Comparison of ENCODE assay signal across 12 cellular contexts in genomic region chr17:76841776-76842405, GRCh38. TPM values are rescaled to one million over a fixed set of nuclear protein-coding genes. Genes with fewer than 3 reads are reported as not detected.
DNase-seq lines count a peak whose midpoint lies in the region; ATAC-seq and TF ChIP-seq lines count a peak whose summit lies in the region.
"Had no signal": no experiment of that assay in that cellular context is flagged by ENCODE, and none has a peak within 500 bp of the region (broad histone marks: within the 10 kb centered on the region; RNA-seq: fewer than 3 reads in every experiment).

No MANE protein-coding gene starts in this region.

- H3K4me1 ChIP-seq in Panc1 (ENCODE audit: control insufficient read depth, insufficient read depth, low read length): peaks cover 6% of the 10 kb centered on the region; the same call in 1 of the 2 replicates
- H3K4me1 ChIP-seq in iPS-15b (ENCODE audit: control insufficient read depth, insufficient read depth, low read length): peaks cover 10% of the 10 kb centered on the region

- H3K27me3 ChIP-seq in Panc1 (ENCODE audit: control insufficient read depth, insufficient read depth, low read length) (peaks cover 2% of the 10 kb centered on the region; the same call in 1 of the 2 replicates), iPS-15b (ENCODE audit: control insufficient read depth, insufficient read depth, low read length) (peaks cover 11% of the 10 kb centered on the region)

- peak overlapping the region; percentile 47 for H3K9ac ChIP-seq in iPS-15b (ENCODE audit: low read depth, low read length)
- H3K9ac ChIP-seq: parathyroid adenoma had no signal

- H3K9me3 ChIP-seq in Panc1 (ENCODE audit: control insufficient read depth, insufficient read depth, low read depth, low read length) (no peaks in the 10 kb centered on the region), iPS-15b (ENCODE audit: control insufficient read depth, insufficient read depth, low read length) (no peaks in the 10 kb centered on the region)

- no peaks in the 10 kb centered on the region for H3K36me3 ChIP-seq in Panc1 (ENCODE audit: control insufficient read depth, insufficient read depth, low read length)
- no peaks in the 10 kb centered on the region for H3K36me3 ChIP-seq in iPS-15b (ENCODE audit: control insufficient read depth, insufficient read depth, low read length)

- BruUV-seq in Panc1 (replicated peaks; lab: Mats Ljungman, UMichigan): no TSS peak

- CTCF ChIA-PET in Panc1 (lab: Charles Lee): interaction anchor here (0.6 to 0.7 kb wide), 5 partner anchors 26 to 268 kb away, joined by 3 to 13 read pairs (median 5); partner anchors contain the start of gene MGAT5B

- DNase-seq in COR-L47 (lab: John Stamatoyannopoulos, UW) (peak; percentile 80), NAMALWA (ENCODE audit: low spot score) (peak; percentile 47), Panc1 (ENCODE audit: low read depth, low spot score) (no peak), 8988T (no peak), GF-D8 (lab: John Stamatoyannopoulos, UW) (no peak)
- DNase-seq: activated CD4-positive, alpha-beta T cell treated with anti-CD3 and anti-CD28 coated beads, Interleukin-2, amount 50 U/mL, for 1 hour; AML-193 had no signal

- ATAC-seq in Panc1: peak; percentile 67
- no peak for ATAC-seq in GM21423 (IDR thresholded peaks at IDR 0.05; ENCODE audit: unreplicated experiment)
- ATAC-seq in HG03439 (IDR thresholded peaks at IDR 0.05; ENCODE audit: unreplicated experiment): no peak

- in situ Hi-C loops in Panc1 (cut with HindIII; ENCODE audit: low pct_unique_long_range_greater_than_20kb, low sequenced_read_pairs): no loop called here

- H3K4me3 ChIP-seq in Panc1 (ENCODE audit: low read depth in 2 of 2, low read length in 2 of 2): no peak overlapping the region
- peak overlapping the region; percentile 75 for H3K4me3 ChIP-seq in iPS-15b (ENCODE audit: low read depth, low read length)
- H3K4me3 ChIP-seq: lung had no signal

- no peak overlapping the region for H3K27ac ChIP-seq in Panc1 (ENCODE audit: low read length)
- H3K27ac ChIP-seq: parathyroid adenoma had no signal

- POLR2A ChIA-PET in Panc1 (lab: Charles Lee): no interaction called here

- intact Hi-C loops in Panc1 (cut with micrococcal nuclease; ENCODE audit: unreplicated experiment): no loop called here

- no peak for TF ChIP-seq CTCF in Panc1 (IDR thresholded peaks at IDR 0.05)

RNA-seq across cellular contexts. Expression of gene MGAT5B, which starts 26.3 kb away (rescaled TPM):
- total RNA-seq in Panc1 (2021; ENCODE audit: unreplicated experiment): 34.9 TPM
- 22.1 TPM for polyA plus RNA-seq in Panc1 (2012; ENCODE audit: insufficient read length)

Comparison
In these comparisons a context has a peak if more than half of its experiments do, and no peak if none do; other contexts are left out.
1. DNase-seq: peak in COR-L47 (single experiment) and NAMALWA (single experiment); none in Panc1 (single experiment), 8988T (single experiment) and GF-D8 (single experiment).